In genomic region chr13:75405976-75406703, GRCh38 we compare ENCODE assay signal across 14 cellular contexts.
DNase-seq lines count a peak whose midpoint lies in the region; ATAC-seq and TF ChIP-seq lines count a peak whose summit lies in the region.
"Had no signal": no experiment of that assay in that cellular context is flagged by ENCODE, and none has a peak within 500 bp of the region (broad histone marks: within the 10 kb centered on the region; RNA-seq: fewer than 3 reads in every experiment).

No MANE protein-coding gene starts in this region.

- CTCF ChIA-PET in IMR-90 (lab: Yijun Ruan, JAX): interaction anchor here (0.6 kb wide), 1 partner anchor 27 kb away, joined by 8 read pairs; no protein-coding TSS in a partner anchor

- no peaks in the 10 kb centered on the region for H3K9me3 Mint-ChIP-seq in stimulated activated naive CD8-positive, alpha-beta T cell treated with anti-CD3 and anti-CD28 coated beads, Interleukin-15, amount 100 ng/mL, for 72 hours
- H3K9me3 Mint-ChIP-seq: activated T-helper 17 cell treated with anti-CD3 and anti-CD28 coated beads, Interleukin-2, amount 50 U/mL, for 72 hours; central memory CD8-positive, alpha-beta T cell had no signal

- no peak overlapping the region for H4K91ac ChIP-seq in IMR-90 (ENCODE audit: insufficient read depth, low read depth, low read length)

- no peak overlapping the region for H2BK20ac ChIP-seq in IMR-90 (ENCODE audit: low read depth, low read length)

- H4K20me1 ChIP-seq in IMR-90 (ENCODE audit: insufficient read depth, low read length): no peaks in the 10 kb centered on the region

- 100% methylated on average over 1 of the region's 9 CpGs; no CpG with 5 or more reads in 1 of the 2 experiments for WGBS in IMR-90 (ENCODE audit: extremely low coverage in 2 of 2, insufficient read length in 1 of 2), 2 experiments

- H3K4me1 ChIP-seq in IMR-90 (ENCODE audit: control insufficient read depth, insufficient read depth, low read length): peaks cover 5% of the 10 kb centered on the region
- peaks cover 61% of the 10 kb centered on the region for H3K4me1 ChIP-seq in left ventricle myocardium inferior

- H3K36me3 ChIP-seq in IMR-90 (ENCODE audit: control insufficient read depth, insufficient read depth, low read length) (no peaks in the 10 kb centered on the region), left ventricle myocardium inferior (no peaks in the 10 kb centered on the region)

- H3K9ac ChIP-seq in IMR-90 (ENCODE audit: low read depth, low read length): no peak overlapping the region

- no peaks in the 10 kb centered on the region for H3K9me1 ChIP-seq in IMR-90 (ENCODE audit: insufficient read depth, low read length)

- H3K27ac Mint-ChIP-seq in stimulated activated naive CD8-positive, alpha-beta T cell treated with anti-CD3 and anti-CD28 coated beads, Interleukin-15, amount 100 ng/mL, for 72 hours: no peak overlapping the region
- H3K27ac Mint-ChIP-seq: activated T-helper 17 cell treated with anti-CD3 and anti-CD28 coated beads, Interleukin-2, amount 50 U/mL, for 72 hours had no signal

- H3K4me2 ChIP-seq in IMR-90 (ENCODE audit: low read depth, low read length): peak overlapping the region; percentile 25

- no peaks in the 10 kb centered on the region for H3K27me3 ChIP-seq in IMR-90 (ENCODE audit: control insufficient read depth, insufficient read depth, low read length)
- H3K27me3 ChIP-seq in left ventricle myocardium inferior (ENCODE audit: low read depth): no peaks in the 10 kb centered on the region

- no peak overlapping the region for H2BK5ac ChIP-seq in IMR-90 (ENCODE audit: low read depth, low read length, poor library complexity, severe bottlenecking)

- dilution Hi-C loops in IMR-90 (cut with HindIII; ENCODE audit: low sequenced_read_pairs, unreplicated experiment): no loop called here

- H3K56ac ChIP-seq in IMR-90 (ENCODE audit: extremely low read depth, insufficient read depth, low read length): no peak overlapping the region

- in situ Hi-C loops in IMR-90 (cut with MboI; ENCODE audit: low sequenced_read_pairs): no loop called here
- in situ Hi-C loops in astrocyte of the cerebellum (cut with HindIII; ENCODE audit: low sequenced_read_pairs): no loop called here

- H3K27ac ChIP-seq in IMR-90 (ENCODE audit: insufficient read depth, low read length) (no peak overlapping the region), left ventricle myocardium inferior (replicated peaks) (peak overlapping the region; percentile 79)

- DNase-seq in IMR-90 (no peak), astrocyte of the cerebellum (ENCODE audit: low read depth) (peak; percentile 68), left ventricle myocardium inferior (no peak), skeletal muscle cell (ENCODE audit: low read depth) (peak; percentile 70), nucleus accumbens (lab: John Stamatoyannopoulos, UW) (no peak)
- no peak for DNase-seq in stimulated activated naive CD8-positive, alpha-beta T cell treated with anti-CD3 and anti-CD28 coated beads, Interleukin-15, amount 100 ng/mL, for 72 hours
- DNase-seq: activated CD4-positive, alpha-beta T cell treated with anti-CD3 and anti-CD28 coated beads, Interleukin-2, amount 50 U/mL, for 1 hour; COR-L47; Kasumi-1; T-helper 2 cell had no signal

- H4K5ac ChIP-seq in IMR-90 (ENCODE audit: low read depth, low read length): no peak overlapping the region

- H3K9me3 ChIP-seq in IMR-90 (ENCODE audit: control insufficient read depth, insufficient read depth, low read length): no peaks in the 10 kb centered on the region
- no peaks in the 10 kb centered on the region for H3K9me3 ChIP-seq in left ventricle myocardium inferior (replicated peaks)

- H3K4me1 Mint-ChIP-seq in stimulated activated naive CD8-positive, alpha-beta T cell treated with anti-CD3 and anti-CD28 coated beads, Interleukin-15, amount 100 ng/mL, for 72 hours: no peaks in the 10 kb centered on the region
- H3K4me1 Mint-ChIP-seq: activated T-helper 17 cell treated with anti-CD3 and anti-CD28 coated beads, Interleukin-2, amount 50 U/mL, for 72 hours; central memory CD8-positive, alpha-beta T cell had no signal

- no peak overlapping the region for H2AFZ ChIP-seq in IMR-90 (replicated peaks; ENCODE audit: low read length, poor library complexity)

- no peak overlapping the region for H3K18ac ChIP-seq in IMR-90 (ENCODE audit: low read depth, low read length)

- H4K8ac ChIP-seq in IMR-90 (ENCODE audit: low read depth in 2 of 2, low read length in 2 of 2): no peak overlapping the region

- TF ChIP-seq RAD21 in IMR-90 (IDR thresholded peaks at IDR 0.05; ENCODE audit: low read length): no peak

- H3K4me3 ChIP-seq in IMR-90 (ENCODE audit: insufficient read depth, low read depth, low read length) (no peak overlapping the region), astrocyte of the cerebellum (ENCODE audit: low read depth, low read length) (no peak overlapping the region), left ventricle myocardium inferior (peak overlapping the region; percentile 12), skeletal muscle cell (ENCODE audit: low read depth, low read length) (no peak overlapping the region)

- no peak overlapping the region for H3K4me3 Mint-ChIP-seq in stimulated activated naive CD8-positive, alpha-beta T cell treated with anti-CD3 and anti-CD28 coated beads, Interleukin-15, amount 100 ng/mL, for 72 hours
- H3K4me3 Mint-ChIP-seq: activated T-helper 17 cell treated with anti-CD3 and anti-CD28 coated beads, Interleukin-2, amount 50 U/mL, for 72 hours; central memory CD8-positive, alpha-beta T cell had no signal

- no peak overlapping the region for H2BK120ac ChIP-seq in IMR-90 (ENCODE audit: low read depth, low read length)

- ATAC-seq in IMR-90 (ENCODE audit: low read depth) (peak; percentile 70), HG02678 (IDR thresholded peaks at IDR 0.05; ENCODE audit: unreplicated experiment) (no peak), GM18502 (IDR thresholded peaks at IDR 0.05; ENCODE audit: poor library complexity, unreplicated experiment) (no peak)
- no peak for ATAC-seq in stimulated activated naive CD8-positive, alpha-beta T cell treated with anti-CD3 and anti-CD28 coated beads, Interleukin-15, amount 100 ng/mL, for 72 hours
- ATAC-seq: activated T-helper 17 cell treated with anti-CD3 and anti-CD28 coated beads, Interleukin-2, amount 50 U/mL, for 72 hours had no signal

- no TSS peak for BruUV-seq in IMR-90 (replicated peaks; lab: Mats Ljungman, UMichigan)

- no peak overlapping the region for H2AK9ac ChIP-seq in IMR-90 (replicated peaks; ENCODE audit: low read depth, low read length, poor library complexity)

- H2AK5ac ChIP-seq in IMR-90 (ENCODE audit: low read depth, low read length): no peak overlapping the region

- TF ChIP-seq CTCF in IMR-90 (conservative IDR thresholded peaks at IDR 0.05; ENCODE audit: low read depth, low read length) (no peak), astrocyte of the cerebellum (IDR thresholded peaks at IDR 0.05; ENCODE audit: low read depth, low read length, missing control alignments) (no peak), left ventricle myocardium inferior (IDR thresholded peaks at IDR 0.05; ENCODE audit: borderline replicate concordance) (no peak)

- H3K14ac ChIP-seq in IMR-90 (replicated peaks; ENCODE audit: low read depth, low read length): no peak overlapping the region

- no peak overlapping the region for H3K23ac ChIP-seq in IMR-90 (ENCODE audit: low read depth, low read length)

- H2BK15ac ChIP-seq in IMR-90 (ENCODE audit: low read depth, low read length): no peak overlapping the region

- H3K79me1 ChIP-seq in IMR-90 (ENCODE audit: low read depth in 1 of 2, low read length in 2 of 2): peaks cover 3 to 7% of the 10 kb centered on the region in 2 experiments; a peak in 2 of 4 replicates

- POLR2A ChIA-PET in IMR-90 (lab: Charles Lee; ENCODE audit: unreplicated experiment): no interaction called here

- intact Hi-C loops in IMR-90 (cut with micrococcal nuclease): no loop called here
- intact Hi-C loops in left ventricle myocardium inferior (cut with micrococcal nuclease): no loop called here

- no peaks in the 10 kb centered on the region for H3K27me3 Mint-ChIP-seq in stimulated activated naive CD8-positive, alpha-beta T cell treated with anti-CD3 and anti-CD28 coated beads, Interleukin-15, amount 100 ng/mL, for 72 hours

- TF ChIP-seq POLR2A in IMR-90 (IDR thresholded peaks at IDR 0.05; ENCODE audit: low read depth, low read length): no peak

- H3K4ac ChIP-seq in IMR-90 (ENCODE audit: low read depth, low read length): no peak overlapping the region

TF ChIP-seq in IMR-90, 13 proteins besides CTCF, POLR2A, EP300 and RAD21:
- TF ChIP-seq USF2 (IDR thresholded peaks at IDR 0.05; ENCODE audit: low read depth, low read length) (no peak), SMC3 (IDR thresholded peaks at IDR 0.05; ENCODE audit: low read depth, low read length) (no peak)

Comparison
In these comparisons a context has a peak if more than half of its experiments do, and no peak if none do; other contexts are left out.
1. DNase-seq: peak in astrocyte of the cerebellum (single experiment) and skeletal muscle cell (single experiment); none in IMR-90 (single experiment), left ventricle myocardium inferior (single experiment), nucleus accumbens (0 of 56) and stimulated activated naive CD8-positive, alpha-beta T cell treated with anti-CD3 and anti-CD28 coated beads, Interleukin-15, amount 100 ng/mL, for 72 hours (0 of 2).